In the genomic region with DNA sequence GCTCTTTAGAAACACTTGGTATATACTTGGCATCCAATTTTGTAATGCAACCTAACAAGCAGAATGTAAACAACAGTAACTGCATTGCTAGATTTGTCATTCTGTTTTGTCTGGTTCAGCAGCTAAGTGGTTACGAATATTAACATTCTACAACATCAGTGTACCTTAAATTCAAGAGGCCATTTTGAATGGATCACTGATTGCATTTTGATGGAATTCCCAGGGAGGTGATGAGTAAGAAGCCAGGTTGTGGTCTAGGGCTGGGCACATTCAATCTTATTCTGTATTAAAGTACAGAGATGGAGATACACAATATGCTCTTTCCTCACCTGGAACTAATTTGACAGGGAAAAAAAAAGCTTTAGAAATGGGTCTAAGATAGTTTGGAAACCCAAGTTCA, we compare ENCODE assay signal across 24 cellular contexts.
"Had no signal": no experiment of that assay in that cellular context is flagged by ENCODE, and none has a peak within 500 bp of the region (broad histone marks: within the 10 kb centered on the region; RNA-seq: fewer than 3 reads in every experiment).

No MANE protein-coding gene starts in this region.

- H3K27me3 ChIP-seq: colonic mucosa, dorsolateral prefrontal cortex, esophagus squamous epithelium, gastrocnemius medialis, heart left ventricle, hepatocyte, left lung had no signal

- H3K4me3 ChIP-seq: colonic mucosa, dorsolateral prefrontal cortex, esophagus squamous epithelium, gastrocnemius medialis, heart left ventricle, hepatocyte, left lung, lower lobe of right lung, mucosa of descending colon had no signal

- H3K36me3 ChIP-seq: colonic mucosa, esophagus squamous epithelium, gastrocnemius medialis, heart left ventricle, left lung, lower lobe of right lung had no signal

- DNase-seq: cerebellar nuclear complex; colonic mucosa; cortex of kidney; dermis blood vessel endothelial cell; dorsolateral prefrontal cortex; effector CD4-positive, alpha-beta T cell; effector memory CD4-positive, alpha-beta T cell; erythroblast; esophagus squamous epithelium; foreskin fibroblast; foreskin melanocyte; gastrocnemius medialis; heart left ventricle; hypothalamus; immature natural killer cell; kidney glomerular epithelial cell; left cardiac atrium; left lung; left ventricle myocardium superior; lower lobe of right lung; mesenchymal stem cell; mucosa of descending colon; naive B cell had no signal
